Comparison of ENCODE assay signal across 8 cellular contexts in the genomic region with DNA sequence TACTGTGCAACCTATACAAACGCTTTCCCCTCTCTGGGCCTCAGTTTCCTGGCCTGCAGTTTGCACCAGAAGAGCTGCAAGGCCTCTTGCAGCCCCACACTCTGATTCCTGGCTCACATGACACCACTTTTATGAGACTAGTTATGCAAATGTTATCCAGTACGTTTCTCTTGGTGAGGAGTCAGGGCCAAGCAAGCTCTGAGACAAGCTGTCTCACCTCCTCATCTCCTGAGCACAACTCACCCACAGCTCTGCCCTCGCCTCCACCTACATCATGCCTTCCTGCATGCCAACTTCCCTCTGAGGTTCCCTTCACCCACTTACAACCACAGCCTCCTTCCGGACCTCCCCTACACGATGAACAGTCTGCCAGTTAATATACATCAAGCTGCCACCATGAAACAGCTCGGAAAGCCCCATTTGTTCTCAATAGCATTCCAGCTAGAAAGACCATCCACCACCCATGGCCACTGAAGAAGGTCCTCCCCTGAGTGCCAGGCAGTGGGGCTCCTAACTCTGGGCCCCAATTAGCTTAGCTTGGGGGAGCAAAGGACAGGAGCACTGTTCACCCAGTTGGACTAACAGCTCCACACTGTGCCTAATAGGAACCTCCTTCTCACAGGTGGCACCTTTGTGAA. TPM values are rescaled to one million over a fixed set of nuclear protein-coding genes. Genes with fewer than 3 reads are reported as not detected.
A peak's percentile ranks its signal among the peaks of the same experiment; 100 is the strongest.
DNase-seq lines count a peak whose midpoint lies in the region; ATAC-seq and TF ChIP-seq lines count a peak whose summit lies in the region.

No MANE protein-coding gene starts in this region.

- peak overlapping the region; percentile 7 to 14 for H3K4me3 Mint-ChIP-seq in stimulated activated naive B cell treated with anti-CD40 and anti-IgM and Interleukin-4, amounts not matched to agents 10 μg/mL and 1 μg/mL and 100 μg/mL, for 72 hours
- no peak overlapping the region for H3K4me3 Mint-ChIP-seq in CD14-positive monocyte

- peaks cover 16 to 21% of the 10 kb centered on the region in 2 donors for H3K27me3 Mint-ChIP-seq in stimulated activated naive B cell treated with anti-CD40 and anti-IgM and Interleukin-4, amounts not matched to agents 10 μg/mL and 1 μg/mL and 100 μg/mL, for 72 hours
- peaks cover 1 to 3% (median 1%) of the 10 kb centered on the region in 3 donors for H3K27me3 Mint-ChIP-seq in CD14-positive monocyte (ENCODE audit: low read depth in 3 of 3)

- ATAC-seq in GM21423 (IDR thresholded peaks at IDR 0.05; ENCODE audit: unreplicated experiment) (peak; percentile 41), GM19467 (IDR thresholded peaks at IDR 0.05; ENCODE audit: unreplicated experiment) (no peak)
- ATAC-seq in activated naive CD4-positive, alpha-beta T cell treated with anti-CD3 and anti-CD28 coated beads, Interleukin-2, amount 50 U/mL, for 72 hours = peak; percentile 28 to 81
- ATAC-seq in stimulated activated naive B cell treated with anti-CD40 and anti-IgM and Interleukin-4, amounts not matched to agents 10 μg/mL and 1 μg/mL and 100 μg/mL, for 72 hours (replicated peaks) = peak; percentile 79 to 82

- no peaks in the 10 kb centered on the region for H3K9me3 ChIP-seq in SU-DHL-6 (ENCODE audit: insufficient read depth, low read length)

- H2AFZ ChIP-seq in SU-DHL-6 (ENCODE audit: low read depth, low read length, severe bottlenecking) = no peak overlapping the region

- H3K4me3 ChIP-seq in SU-DHL-6 (ENCODE audit: insufficient read depth, low read length, poor library complexity, severe bottlenecking) = no peak overlapping the region

- peak overlapping the region; percentile 11 to 28 for H3K27ac Mint-ChIP-seq in activated naive CD4-positive, alpha-beta T cell treated with anti-CD3 and anti-CD28 coated beads, Interleukin-2, amount 50 U/mL, for 72 hours
- H3K27ac Mint-ChIP-seq in stimulated activated naive B cell treated with anti-CD40 and anti-IgM and Interleukin-4, amounts not matched to agents 10 μg/mL and 1 μg/mL and 100 μg/mL, for 72 hours = peak overlapping the region; percentile 0
- peak overlapping the region in 3 of 7 donors; percentile 2 to 64 (median 7) for H3K27ac Mint-ChIP-seq in CD14-positive monocyte

- peaks cover 45 to 67% of the 10 kb centered on the region in 2 donors for H3K4me1 Mint-ChIP-seq in stimulated activated naive B cell treated with anti-CD40 and anti-IgM and Interleukin-4, amounts not matched to agents 10 μg/mL and 1 μg/mL and 100 μg/mL, for 72 hours
- H3K4me1 Mint-ChIP-seq in CD14-positive monocyte = peaks cover 26% of the 10 kb centered on the region

- peak overlapping the region; percentile 19 for H3K4me2 ChIP-seq in SU-DHL-6 (ENCODE audit: low read depth, low read length, poor library complexity, severe bottlenecking)

- H3K36me3 ChIP-seq in SU-DHL-6 (ENCODE audit: low read length) = no peaks in the 10 kb centered on the region

- no peaks in the 10 kb centered on the region for H3K27me3 ChIP-seq in SU-DHL-6 (ENCODE audit: low read length)

- no peaks in the 10 kb centered on the region for H3K79me2 ChIP-seq in SU-DHL-6 (ENCODE audit: insufficient read depth, low read length)

- intact Hi-C loops in CD14-positive monocyte (cut with micrococcal nuclease) = no loop called here

- TF ChIP-seq CTCF in SU-DHL-6 (IDR thresholded peaks at IDR 0.05; ENCODE audit: insufficient read depth, low read length, poor library complexity, severe bottlenecking) = no peak
- no peak for TF ChIP-seq CTCF in CD14-positive monocyte (IDR thresholded peaks at IDR 0.05)

- H3K36me3 Mint-ChIP-seq in activated naive CD4-positive, alpha-beta T cell treated with anti-CD3 and anti-CD28 coated beads, Interleukin-2, amount 50 U/mL, for 72 hours = peaks cover 10 to 31% of the 10 kb centered on the region in 2 donors
- no peaks in the 10 kb centered on the region for H3K36me3 Mint-ChIP-seq in stimulated activated naive B cell treated with anti-CD40 and anti-IgM and Interleukin-4, amounts not matched to agents 10 μg/mL and 1 μg/mL and 100 μg/mL, for 72 hours
- H3K36me3 Mint-ChIP-seq in CD14-positive monocyte = peaks cover 0 to 6% of the 10 kb centered on the region in 2 donors

- H3K27ac ChIP-seq in SU-DHL-6 (ENCODE audit: low read depth, low read length) (no peak overlapping the region), substantia nigra (ENCODE audit: low read depth, low read length, poor library complexity, severe bottlenecking) (no peak overlapping the region)

- H3F3A ChIP-seq in SU-DHL-6 (ENCODE audit: insufficient read depth) = no peaks in the 10 kb centered on the region

- no peaks in the 10 kb centered on the region for H3K9me2 ChIP-seq in SU-DHL-6 (replicated peaks; ENCODE audit: insufficient read depth, low read length)

- H3K9ac ChIP-seq in SU-DHL-6 (ENCODE audit: low read length) = no peak overlapping the region

- peaks cover 4 to 5% of the 10 kb centered on the region in 2 donors for H3K9me3 Mint-ChIP-seq in activated naive CD4-positive, alpha-beta T cell treated with anti-CD3 and anti-CD28 coated beads, Interleukin-2, amount 50 U/mL, for 72 hours
- H3K9me3 Mint-ChIP-seq in stimulated activated naive B cell treated with anti-CD40 and anti-IgM and Interleukin-4, amounts not matched to agents 10 μg/mL and 1 μg/mL and 100 μg/mL, for 72 hours = peaks cover 0 to 3% of the 10 kb centered on the region in 2 donors
- H3K9me3 Mint-ChIP-seq in CD14-positive monocyte = peaks cover 10 to 16% (median 13%) of the 10 kb centered on the region in 7 donors

- peak; percentile 26 to 87 for DNase-seq in activated naive CD4-positive, alpha-beta T cell treated with anti-CD3 and anti-CD28 coated beads, Interleukin-2, amount 50 U/mL, for 72 hours (ENCODE audit: low spot score in 2 of 2)
- DNase-seq in stimulated activated naive B cell treated with anti-CD40 and anti-IgM and Interleukin-4, amounts not matched to agents 10 μg/mL and 1 μg/mL and 100 μg/mL, for 72 hours = peak; percentile 54
- DNase-seq in CD14-positive monocyte (ENCODE audit: low spot score) = no peak
- no peak for DNase-seq in substantia nigra (lab: John Stamatoyannopoulos, UW)
- no peak for DNase-seq in NCI-H2107 (lab: John Stamatoyannopoulos, UW)

- no peaks in the 10 kb centered on the region for H4K20me1 ChIP-seq in SU-DHL-6 (ENCODE audit: low read depth, low read length)

RNA-seq across cellular contexts. Expression of a gene that starts 25.0 kb away (rescaled TPM):
- 1 to 10 TPM; 3.1 to 3.9 TPM for total RNA-seq in activated naive CD4-positive, alpha-beta T cell treated with anti-CD3 and anti-CD28 coated beads, Interleukin-2, amount 50 U/mL, for 72 hours
- under 1 TPM in 1 of 2 donors, not detected in 1; 0.25 TPM for polyA plus RNA-seq in CD14-positive monocyte

RNA-seq across cellular contexts. Expression of a gene that starts 48.0 kb away (rescaled TPM):
- total RNA-seq in activated naive CD4-positive, alpha-beta T cell treated with anti-CD3 and anti-CD28 coated beads, Interleukin-2, amount 50 U/mL, for 72 hours = 10 to 100 TPM; 10.0 to 14.8 TPM
- polyA plus RNA-seq in CD14-positive monocyte = 1 to 10 TPM; 9.2 to 9.6 TPM

RNA-seq across cellular contexts. Expression of a gene that starts 51.4 kb away (rescaled TPM):
- 10 to 100 TPM; 30.3 to 44.8 TPM for total RNA-seq in activated naive CD4-positive, alpha-beta T cell treated with anti-CD3 and anti-CD28 coated beads, Interleukin-2, amount 50 U/mL, for 72 hours
- polyA plus RNA-seq in CD14-positive monocyte = 10 to 100 TPM; 44.6 to 45.8 TPM

Comparison
In these comparisons a context has a peak if more than half of its experiments do, and no peak if none do; other contexts are left out.
1. DNase-seq: peak in activated naive CD4-positive, alpha-beta T cell treated with anti-CD3 and anti-CD28 coated beads, Interleukin-2, amount 50 U/mL, for 72 hours (2 of 2) and stimulated activated naive B cell treated with anti-CD40 and anti-IgM and Interleukin-4, amounts not matched to agents 10 μg/mL and 1 μg/mL and 100 μg/mL, for 72 hours (single experiment); none in CD14-positive monocyte (single experiment), substantia nigra (0 of 49) and NCI-H2107 (single experiment).
2. H3K4me3 Mint-ChIP-seq: peak in stimulated activated naive B cell treated with anti-CD40 and anti-IgM and Interleukin-4, amounts not matched to agents 10 μg/mL and 1 μg/mL and 100 μg/mL, for 72 hours (2 of 2); none in CD14-positive monocyte (0 of 2).